ENCODE assay signal across 18 cellular contexts in genomic region chr3:178117641-178118040, GRCh38.
"Had no signal": no experiment of that assay in that cellular context is flagged by ENCODE, and none has a peak within 500 bp of the region (broad histone marks: within the 10 kb centered on the region; RNA-seq: fewer than 3 reads in every experiment).

No MANE protein-coding gene starts in this region.

- H3K4me3 Mint-ChIP-seq: activated CD4-positive, alpha-beta memory T cell treated with anti-CD3 and anti-CD28 coated beads for 36 hours; activated CD8-positive, alpha-beta memory T cell treated with anti-CD3 and anti-CD28 coated beads, Interleukin-2, amount 10 ng/mL, durations not matched to agents 7 days and 5 days; activated T-cell treated with anti-CD3 and anti-CD28 coated beads, Interleukin-2, amount 50 U/mL, for 24 hours; nephron had no signal

- H3K36me3 Mint-ChIP-seq: activated CD8-positive, alpha-beta memory T cell treated with anti-CD3 and anti-CD28 coated beads, Interleukin-2, amount 10 ng/mL, durations not matched to agents 7 days and 5 days had no signal

- H3K27me3 ChIP-seq: colonic mucosa, esophagus squamous epithelium, pancreas, stomach had no signal

- H3K4me3 ChIP-seq: colonic mucosa, esophagus squamous epithelium, pancreas, stomach had no signal

- H3K4me1 Mint-ChIP-seq: activated CD8-positive, alpha-beta memory T cell treated with anti-CD3 and anti-CD28 coated beads, Interleukin-2, amount 10 ng/mL, durations not matched to agents 7 days and 5 days had no signal

- ATAC-seq: activated CD8-positive, alpha-beta memory T cell treated with anti-CD3 and anti-CD28 coated beads, Interleukin-2, amount 10 ng/mL, durations not matched to agents 7 days and 5 days; pancreas had no signal

- H3K27ac ChIP-seq: colonic mucosa, esophagus squamous epithelium, pancreas, stomach, WERI-Rb-1 had no signal

- H3K4me1 ChIP-seq: colonic mucosa, pancreas, stomach had no signal

- H3K36me3 ChIP-seq: colonic mucosa, esophagus squamous epithelium, pancreas, stomach, WERI-Rb-1 had no signal

- H3K27me3 Mint-ChIP-seq: activated CD4-positive, alpha-beta memory T cell treated with anti-CD3 and anti-CD28 coated beads for 36 hours; activated CD8-positive, alpha-beta memory T cell treated with anti-CD3 and anti-CD28 coated beads, Interleukin-2, amount 10 ng/mL, durations not matched to agents 7 days and 5 days; activated T-cell treated with anti-CD3 and anti-CD28 coated beads, Interleukin-2, amount 50 U/mL, for 24 hours had no signal

- H3K27ac Mint-ChIP-seq: activated CD4-positive, alpha-beta memory T cell treated with anti-CD3 and anti-CD28 coated beads for 36 hours; activated CD8-positive, alpha-beta memory T cell treated with anti-CD3 and anti-CD28 coated beads, Interleukin-2, amount 10 ng/mL, durations not matched to agents 7 days and 5 days; activated T-cell treated with anti-CD3 and anti-CD28 coated beads, Interleukin-2, amount 50 U/mL, for 24 hours; nephron had no signal

- DNase-seq: activated CD4-positive, alpha-beta memory T cell treated with anti-CD3 and anti-CD28 coated beads for 36 hours; activated CD8-positive, alpha-beta memory T cell treated with anti-CD3 and anti-CD28 coated beads, Interleukin-2, amount 10 ng/mL, durations not matched to agents 7 days and 5 days; activated effector memory CD4-positive, alpha-beta T cell treated with Interleukin-2 at 50 U/mL for 16 hours; activated naive CD4-positive, alpha-beta T cell treated with anti-CD3 and anti-CD28 coated beads, Interleukin-2, amount 50 U/mL, for 16 hours; activated T-cell treated with anti-CD3 and anti-CD28 coated beads, Interleukin-2, amount 50 U/mL, for 24 hours; colonic mucosa; effector CD4-positive, alpha-beta T cell; esophagus squamous epithelium; glutamatergic neuron; hypothalamus; kidney; pancreas; retina; stimulated activated CD4-positive, alpha-beta T cell treated with anti-CD3 and anti-CD28 coated beads, Interleukin-12 subunit alpha, Interleukin-12 subunit beta, amount 100 ng/mL, for 4 hours; stimulated activated CD4-positive, alpha-beta T cell treated with anti-CD3 and anti-CD28 coated beads, Interleukin-2, amount 100 ng/mL, for 24 hours; stomach; WERI-Rb-1 had no signal

- H3K9me3 ChIP-seq: colonic mucosa, esophagus squamous epithelium, pancreas had no signal
